In genomic region chr11:61869636-61870428, GRCh38 we compare ENCODE assay signal across 12 cellular contexts. TPM values are rescaled to one million over a fixed set of nuclear protein-coding genes. Genes with fewer than 3 reads are reported as not detected.
A peak's percentile ranks its signal among the peaks of the same experiment; 100 is the strongest.
DNase-seq lines count a peak whose midpoint lies in the region; ATAC-seq and TF ChIP-seq lines count a peak whose summit lies in the region.
"Had no signal": no experiment of that assay in that cellular context is flagged by ENCODE, and none has a peak within 500 bp of the region (broad histone marks: within the 10 kb centered on the region; RNA-seq: fewer than 3 reads in every experiment).

No MANE protein-coding gene starts in this region.

- intact Hi-C loops in dendritic cell treated with granulocyte-macrophage colony-stimulating factor and Interleukin-4, amounts not matched to agents 40 ng/mL and 50 ng/mL, for 4 days (cut with micrococcal nuclease) = no loop called here

- H3K27ac Mint-ChIP-seq in dendritic cell treated with granulocyte-macrophage colony-stimulating factor and Interleukin-4, amounts not matched to agents 40 ng/mL and 50 ng/mL, for 4 days = peak overlapping the region; percentile 35
- H3K27ac Mint-ChIP-seq in progenitor cell of endocrine pancreas = peak overlapping the region; percentile 82
- no peak overlapping the region for H3K27ac Mint-ChIP-seq in stimulated activated naive CD8-positive, alpha-beta T cell treated with anti-CD3 and anti-CD28 coated beads, Interleukin-15, amount 100 ng/mL, for 72 hours
- H3K27ac Mint-ChIP-seq: activated CD8-positive, alpha-beta memory T cell treated with anti-CD3 and anti-CD28 coated beads, Interleukin-2, amount 10 ng/mL, durations not matched to agents 7 days and 5 days; activated naive CD8-positive, alpha-beta T cell; IgD-negative memory B cell had no signal

- no peak for ATAC-seq in GM21737 (IDR thresholded peaks at IDR 0.05; ENCODE audit: unreplicated experiment)
- no peak for ATAC-seq in stimulated activated naive CD8-positive, alpha-beta T cell treated with anti-CD3 and anti-CD28 coated beads, Interleukin-15, amount 100 ng/mL, for 72 hours
- ATAC-seq: activated CD8-positive, alpha-beta memory T cell treated with anti-CD3 and anti-CD28 coated beads, Interleukin-2, amount 10 ng/mL, durations not matched to agents 7 days and 5 days had no signal

- H3K4me3 Mint-ChIP-seq in dendritic cell treated with granulocyte-macrophage colony-stimulating factor and Interleukin-4, amounts not matched to agents 40 ng/mL and 50 ng/mL, for 4 days = no peak overlapping the region
- no peak overlapping the region for H3K4me3 Mint-ChIP-seq in progenitor cell of endocrine pancreas (ENCODE audit: low read depth)
- no peak overlapping the region for H3K4me3 Mint-ChIP-seq in stimulated activated naive CD8-positive, alpha-beta T cell treated with anti-CD3 and anti-CD28 coated beads, Interleukin-15, amount 100 ng/mL, for 72 hours
- H3K4me3 Mint-ChIP-seq: activated CD8-positive, alpha-beta memory T cell treated with anti-CD3 and anti-CD28 coated beads, Interleukin-2, amount 10 ng/mL, durations not matched to agents 7 days and 5 days; activated naive CD8-positive, alpha-beta T cell had no signal

- no peaks in the 10 kb centered on the region for H3K9me3 Mint-ChIP-seq in dendritic cell treated with granulocyte-macrophage colony-stimulating factor and Interleukin-4, amounts not matched to agents 40 ng/mL and 50 ng/mL, for 4 days
- H3K9me3 Mint-ChIP-seq in progenitor cell of endocrine pancreas (ENCODE audit: low read depth) = no peaks in the 10 kb centered on the region
- no peaks in the 10 kb centered on the region for H3K9me3 Mint-ChIP-seq in stimulated activated naive CD8-positive, alpha-beta T cell treated with anti-CD3 and anti-CD28 coated beads, Interleukin-15, amount 100 ng/mL, for 72 hours
- H3K9me3 Mint-ChIP-seq: IgD-negative memory B cell, naive B cell had no signal

- no peak for TF ChIP-seq CTCF in progenitor cell of endocrine pancreas (IDR thresholded peaks at IDR 0.05; ENCODE audit: unreplicated experiment)

- H3K36me3 Mint-ChIP-seq in dendritic cell treated with granulocyte-macrophage colony-stimulating factor and Interleukin-4, amounts not matched to agents 40 ng/mL and 50 ng/mL, for 4 days (ENCODE audit: low read depth) = peaks cover 31% of the 10 kb centered on the region
- peaks cover 6% of the 10 kb centered on the region for H3K36me3 Mint-ChIP-seq in progenitor cell of endocrine pancreas (ENCODE audit: insufficient read depth)
- H3K36me3 Mint-ChIP-seq: activated naive CD8-positive, alpha-beta T cell; naive B cell had no signal

- peak; percentile 63 for DNase-seq in SK-N-DZ (ENCODE audit: low spot score)
- DNase-seq in progenitor cell of endocrine pancreas (ENCODE audit: low spot score, unreplicated experiment) = no peak
- DNase-seq in stimulated activated naive CD8-positive, alpha-beta T cell treated with anti-CD3 and anti-CD28 coated beads, Interleukin-15, amount 100 ng/mL, for 72 hours = no peak
- DNase-seq: activated CD8-positive, alpha-beta memory T cell treated with anti-CD3 and anti-CD28 coated beads, Interleukin-2, amount 10 ng/mL, durations not matched to agents 7 days and 5 days; Caco-2; colonic mucosa; naive B cell; NCI-H1436 had no signal

- peaks cover 23% of the 10 kb centered on the region for H3K27me3 Mint-ChIP-seq in dendritic cell treated with granulocyte-macrophage colony-stimulating factor and Interleukin-4, amounts not matched to agents 40 ng/mL and 50 ng/mL, for 4 days
- peaks cover 8% of the 10 kb centered on the region for H3K27me3 Mint-ChIP-seq in progenitor cell of endocrine pancreas
- H3K27me3 Mint-ChIP-seq in stimulated activated naive CD8-positive, alpha-beta T cell treated with anti-CD3 and anti-CD28 coated beads, Interleukin-15, amount 100 ng/mL, for 72 hours = peaks cover 20% of the 10 kb centered on the region
- H3K27me3 Mint-ChIP-seq: activated naive CD8-positive, alpha-beta T cell; IgD-negative memory B cell; naive B cell had no signal

- peaks cover 24% of the 10 kb centered on the region for H3K4me1 Mint-ChIP-seq in dendritic cell treated with granulocyte-macrophage colony-stimulating factor and Interleukin-4, amounts not matched to agents 40 ng/mL and 50 ng/mL, for 4 days (ENCODE audit: low read depth)
- peaks cover 11% of the 10 kb centered on the region for H3K4me1 Mint-ChIP-seq in progenitor cell of endocrine pancreas (ENCODE audit: low read depth)
- H3K4me1 Mint-ChIP-seq in stimulated activated naive CD8-positive, alpha-beta T cell treated with anti-CD3 and anti-CD28 coated beads, Interleukin-15, amount 100 ng/mL, for 72 hours = peaks cover 14% of the 10 kb centered on the region

RNA-seq across cellular contexts. Expression of gene FADS3, which starts 21.5 kb away (rescaled TPM):
- polyA plus RNA-seq in SK-N-DZ (2014; cell fraction: cytosol; rRNA removed) = 11.7 and 18.5 TPM in 2 replicates
- 74.0 and 80.6 TPM in 2 replicates for polyA plus RNA-seq in SK-N-DZ (2014; cell fraction: nucleus; rRNA removed)
- total RNA-seq in progenitor cell of endocrine pancreas = 21.2 and 23.7 TPM in 2 replicates

RNA-seq across cellular contexts. Expression of gene FADS2, which starts 41.7 kb away (rescaled TPM):
- 238 and 253 TPM in 2 replicates for polyA plus RNA-seq in SK-N-DZ (2014; cell fraction: cytosol; rRNA removed)
- 137 and 153 TPM in 2 replicates for polyA plus RNA-seq in SK-N-DZ (2014; cell fraction: nucleus; rRNA removed)
- 399 and 402 TPM in 2 replicates for total RNA-seq in progenitor cell of endocrine pancreas

RNA-seq across cellular contexts. Expression of gene RAB3IL1, which starts 47.5 kb away (rescaled TPM):
- 0.42 and 1.0 TPM in 2 replicates for polyA plus RNA-seq in SK-N-DZ (2014; cell fraction: cytosol; rRNA removed)
- polyA plus RNA-seq in SK-N-DZ (2014; cell fraction: nucleus; rRNA removed) = 2.1 and 2.9 TPM in 2 replicates
- total RNA-seq in progenitor cell of endocrine pancreas = 0.53 and 0.67 TPM in 2 replicates
- total RNA-seq: activated CD8-positive, alpha-beta memory T cell treated with anti-CD3 and anti-CD28 coated beads, Interleukin-2, amount 10 ng/mL, durations not matched to agents 7 days and 5 days had no signal
- polyA plus RNA-seq: IgD-negative memory B cell had no signal

RNA-seq across cellular contexts. Expression of gene FADS1, which starts 53.0 kb away (rescaled TPM):
- 182 and 212 TPM in 2 replicates for polyA plus RNA-seq in SK-N-DZ (2014; cell fraction: cytosol; rRNA removed)
- 118 and 119 TPM in 2 replicates for polyA plus RNA-seq in SK-N-DZ (2014; cell fraction: nucleus; rRNA removed)
- total RNA-seq in progenitor cell of endocrine pancreas = 114 and 121 TPM in 2 replicates

Comparison
In these comparisons a context has a peak if more than half of its experiments do, and no peak if none do; other contexts are left out.
1. H3K27ac Mint-ChIP-seq: peak in dendritic cell treated with granulocyte-macrophage colony-stimulating factor and Interleukin-4, amounts not matched to agents 40 ng/mL and 50 ng/mL, for 4 days (single experiment) and progenitor cell of endocrine pancreas (single experiment); none in stimulated activated naive CD8-positive, alpha-beta T cell treated with anti-CD3 and anti-CD28 coated beads, Interleukin-15, amount 100 ng/mL, for 72 hours (0 of 2).